ENCODE assay signal across 8 cellular contexts in genomic region chr11:43358670-43359431, GRCh38. TPM values are rescaled to one million over a fixed set of nuclear protein-coding genes. Genes with fewer than 3 reads are reported as not detected.
DNase-seq lines count a peak whose midpoint lies in the region; ATAC-seq and TF ChIP-seq lines count a peak whose summit lies in the region.

TSS of gene TTC17 (plus strand) at chr11:43358920. CDS start at chr11:43358955, 35 bp downstream.

- no peaks in the 10 kb centered on the region for H3K9me3 ChIP-seq in BE2C

- peak within 1 kb of the TSS; percentile 97 for H3K27ac Mint-ChIP-seq in activated CD4-positive, alpha-beta T cell treated with anti-CD3 and anti-CD28 coated beads, Interleukin-2, amount 10 ng/mL, durations not matched to agents 24 days and 14 days

- H3K27me3 ChIP-seq in BE2C: no peaks in the 10 kb centered on the region

- no peaks in the 10 kb centered on the region for H3K36me3 ChIP-seq in BE2C

- DNase-seq in BE2C: peak; percentile 91
- peak; percentile 73 for DNase-seq in GM19240 (ENCODE audit: insufficient read length, low spot score)
- peak; percentile 89 to 98 for DNase-seq in NCI-H526 (lab: John Stamatoyannopoulos, UW)
- peak; percentile 98 for DNase-seq in activated CD4-positive, alpha-beta T cell treated with anti-CD3 and anti-CD28 coated beads, Interleukin-2, amount 10 ng/mL, durations not matched to agents 24 days and 14 days
- DNase-seq in cortex of kidney (lab: John Stamatoyannopoulos, UW): peak; percentile 19
- peak; percentile 96 to 97 for DNase-seq in left colon
- peak; percentile 93 for DNase-seq in stimulated activated CD4-positive, alpha-beta T cell treated with anti-CD3 and anti-CD28 coated beads, Interleukin-1b, Interleukin-23, amount 100 ng/mL, for 48 hours

- ATAC-seq in HG03460 (IDR thresholded peaks at IDR 0.05; ENCODE audit: unreplicated experiment) (peak; percentile 96), left colon (peak; percentile 99)

- no peaks in the 10 kb centered on the region for H3K9me3 Mint-ChIP-seq in activated CD4-positive, alpha-beta T cell treated with anti-CD3 and anti-CD28 coated beads, Interleukin-2, amount 10 ng/mL, durations not matched to agents 24 days and 14 days

- H3K4me1 ChIP-seq in BE2C: no peaks in the 10 kb centered on the region

- peak within 1 kb of the TSS; percentile 85 for H3K4me3 ChIP-seq in BE2C (ENCODE audit: low read depth, low read length)

- TF ChIP-seq CTCF in BE2C (IDR thresholded peaks at IDR 0.05; ENCODE audit: low read depth, low read length): no peak

- no peaks in the 10 kb centered on the region for H3K27me3 Mint-ChIP-seq in activated CD4-positive, alpha-beta T cell treated with anti-CD3 and anti-CD28 coated beads, Interleukin-2, amount 10 ng/mL, durations not matched to agents 24 days and 14 days

- peaks cover 18% of the 10 kb centered on the region for H3K36me3 Mint-ChIP-seq in activated CD4-positive, alpha-beta T cell treated with anti-CD3 and anti-CD28 coated beads, Interleukin-2, amount 10 ng/mL, durations not matched to agents 24 days and 14 days (ENCODE audit: low read depth)

- intact Hi-C loops in activated CD4-positive, alpha-beta T cell treated with anti-CD3 and anti-CD28 coated beads, Interleukin-2, amount 10 ng/mL, durations not matched to agents 24 days and 14 days (cut with micrococcal nuclease): loop anchor here (1.0 to 2.0 kb wide), 3 partner anchors 34 to 60 kb away; partner anchors contain the start of gene API5
- intact Hi-C loops in left colon (cut with DNase I, micrococcal nuclease): no loop called here

- peak within 1 kb of the TSS; percentile 99 for H3K4me3 Mint-ChIP-seq in activated CD4-positive, alpha-beta T cell treated with anti-CD3 and anti-CD28 coated beads, Interleukin-2, amount 10 ng/mL, durations not matched to agents 24 days and 14 days

- peaks cover 29% of the 10 kb centered on the region for H3K4me1 Mint-ChIP-seq in activated CD4-positive, alpha-beta T cell treated with anti-CD3 and anti-CD28 coated beads, Interleukin-2, amount 10 ng/mL, durations not matched to agents 24 days and 14 days

RNA-seq across cellular contexts. Expression of gene TTC17, which starts in this region (rescaled TPM):
- 77.4 TPM for polyA plus RNA-seq in BE2C (2012; ENCODE audit: insufficient read depth, insufficient read length, low read depth)
- 64.9 and 75.1 TPM in 2 replicates for total RNA-seq in activated CD4-positive, alpha-beta T cell treated with anti-CD3 and anti-CD28 coated beads, Interleukin-2, amount 10 ng/mL, durations not matched to agents 24 days and 14 days
- total RNA-seq in left colon: 10 to 100 TPM; 69.6 to 85.7 TPM

Comparison
In these comparisons a context has a peak if more than half of its experiments do, and no peak if none do; other contexts are left out.
1. Peak in every context shown above with its lines: DNase-seq, ATAC-seq and H3K4me3 ChIP-seq.
2. DNase-seq: peak in every context shown above with its lines; median percentile 98 in activated CD4-positive, alpha-beta T cell treated with anti-CD3 and anti-CD28 coated beads, Interleukin-2, amount 10 ng/mL, durations not matched to agents 24 days and 14 days; 96 in left colon; 94 in NCI-H526; 93 in stimulated activated CD4-positive, alpha-beta T cell treated with anti-CD3 and anti-CD28 coated beads, Interleukin-1b, Interleukin-23, amount 100 ng/mL, for 48 hours; 91 in BE2C; 73 in GM19240; 19 in cortex of kidney.